ENCODE assay signal across 29 cellular contexts in genomic region chr20:54665812-54666211, GRCh38.
DNase-seq lines count a peak whose midpoint lies in the region; ATAC-seq and TF ChIP-seq lines count a peak whose summit lies in the region.
"Had no signal": no experiment of that assay in that cellular context is flagged by ENCODE, and none has a peak within 500 bp of the region (broad histone marks: within the 10 kb centered on the region; RNA-seq: fewer than 3 reads in every experiment).

No MANE protein-coding gene starts in this region.

- H3K36me3 Mint-ChIP-seq in stimulated activated naive B cell treated with anti-CD40 and anti-IgM and Interleukin-4, amounts not matched to agents 10 μg/mL and 1 μg/mL and 100 μg/mL, for 72 hours, result no peaks in the 10 kb centered on the region
- H3K36me3 Mint-ChIP-seq: naive thymus-derived CD8-positive, alpha-beta T cell had no signal

- in situ Hi-C loops in gastrocnemius medialis (cut with MboI; ENCODE audit: low sequenced_read_pairs in 4 of 4), result loop anchor here in 1 of 4 donors (25.0 kb wide), 1 partner anchor 554 kb away; no protein-coding TSS in a partner anchor

- H3K9me3 Mint-ChIP-seq in stimulated activated naive B cell treated with anti-CD40 and anti-IgM and Interleukin-4, amounts not matched to agents 10 μg/mL and 1 μg/mL and 100 μg/mL, for 72 hours, result peaks cover 0 to 3% of the 10 kb centered on the region in 2 donors
- H3K9me3 Mint-ChIP-seq: activated naive CD8-positive, alpha-beta T cell treated with anti-CD3 and anti-CD28 coated beads for 36 hours; naive thymus-derived CD8-positive, alpha-beta T cell; T-helper 2 cell treated with Interferon-gamma antibody and Interleukin-4, amounts not matched to agents 5 μg/mL and 100 μg/mL, for 36 hours had no signal

- intact Hi-C loops in ovary (cut with DNase I), result no loop called here
- intact Hi-C loops in gastrocnemius medialis (cut with DNase I; ENCODE audit: low total_unique reads), result no loop called here

- ATAC-seq in GM18519 (IDR thresholded peaks at IDR 0.05; ENCODE audit: low FRiP score, unreplicated experiment), result peak; percentile 53
- ATAC-seq in HG02642 (IDR thresholded peaks at IDR 0.05; ENCODE audit: poor library complexity, unreplicated experiment), result peak; percentile 55
- ATAC-seq in HG03520 (IDR thresholded peaks at IDR 0.05; ENCODE audit: unreplicated experiment), result peak; percentile 49
- peak; percentile 78 to 79 for ATAC-seq in stimulated activated naive B cell treated with anti-CD40 and anti-IgM and Interleukin-4, amounts not matched to agents 10 μg/mL and 1 μg/mL and 100 μg/mL, for 72 hours (replicated peaks)
- no peak for ATAC-seq in gastrocnemius medialis
- ATAC-seq in GM21360 (IDR thresholded peaks at IDR 0.05; ENCODE audit: unreplicated experiment), result no peak
- ATAC-seq: activated CD4-positive, alpha-beta T cell treated with anti-CD3 and anti-CD28 coated beads for 36 hours; naive thymus-derived CD8-positive, alpha-beta T cell had no signal

- no peak for TF ChIP-seq EP300 in ovary (IDR thresholded peaks at IDR 0.05)

- no peak for TF ChIP-seq POLR2A in ovary (IDR thresholded peaks at IDR 0.05)
- TF ChIP-seq POLR2A in gastrocnemius medialis (IDR thresholded peaks at IDR 0.05), result no peak

- H3K27me3 Mint-ChIP-seq in stimulated activated naive B cell treated with anti-CD40 and anti-IgM and Interleukin-4, amounts not matched to agents 10 μg/mL and 1 μg/mL and 100 μg/mL, for 72 hours, result peaks cover 18 to 29% of the 10 kb centered on the region in 2 donors

- 87 to 100% (median 95%) methylated on average over 1 of the region's 1 CpG for WGBS in ovary, 3 donors

- no peak for TF ChIP-seq CTCF in ovary (IDR thresholded peaks at IDR 0.05)
- TF ChIP-seq CTCF in gastrocnemius medialis (IDR thresholded peaks at IDR 0.05 in 4 of 5, conservative IDR thresholded peaks at IDR 0.05 in 1 of 5), result no peak

- DNase-seq in stimulated activated naive B cell treated with anti-CD40 and anti-IgM and Interleukin-4, amounts not matched to agents 10 μg/mL and 1 μg/mL and 100 μg/mL, for 72 hours, result no peak
- DNase-seq in ovary (no peak), gastrocnemius medialis (no peak)
- DNase-seq: activated CD4-positive, alpha-beta T cell treated with anti-CD3 and anti-CD28 coated beads for 36 hours; activated CD8-positive, alpha-beta memory T cell treated with anti-CD3 and anti-CD28 coated beads for 24 hours; activated effector memory CD4-positive, alpha-beta T cell treated with anti-CD3 and anti-CD28 coated beads, Interleukin-2, amount 50 U/mL, for 16 hours; activated naive CD8-positive, alpha-beta T cell treated with anti-CD3 and anti-CD28 coated beads for 36 hours; colonic mucosa; DMS53; effector CD8-positive, alpha-beta T cell; GM23248; kidney; naive thymus-derived CD8-positive, alpha-beta T cell; NCI-H1694 treated with DMSO at 0.1 percent for 48 hours; NCI-H2171; NCI-H510A; occipital lobe; PC-9; Right ventricle myocardium superior; stimulated activated CD8-positive, alpha-beta memory T cell treated with anti-CD3 and anti-CD28 coated beads, Interleukin-4, amount 100 ng/mL, for 48 hours had no signal

- H3K4me1 ChIP-seq in ovary (ENCODE audit: insufficient read depth) (peaks cover 2% of the 10 kb centered on the region), gastrocnemius medialis (no peaks in the 10 kb centered on the region)
- H3K4me1 ChIP-seq: ascending aorta, BLaER1, colonic mucosa had no signal

- H3K27ac ChIP-seq in ovary (no peak overlapping the region), gastrocnemius medialis (no peak overlapping the region)
- H3K27ac ChIP-seq: ascending aorta, BLaER1, cardiac muscle cell, colonic mucosa, GM23248, PC-9, tibial nerve had no signal

- H3K4me3 ChIP-seq in ovary (no peak overlapping the region), gastrocnemius medialis (no peak overlapping the region)
- H3K4me3 ChIP-seq: ascending aorta, BLaER1, cardiac muscle cell, colonic mucosa, GM23248, PC-9, tibial nerve had no signal

- H3K36me3 ChIP-seq in ovary, result no peaks in the 10 kb centered on the region
- no peaks in the 10 kb centered on the region for H3K36me3 ChIP-seq in gastrocnemius medialis
- H3K36me3 ChIP-seq: ascending aorta, BLaER1, cardiac muscle cell, colonic mucosa, tibial nerve had no signal

- peak overlapping the region; percentile 72 for H3K27ac Mint-ChIP-seq in stimulated activated naive B cell treated with anti-CD40 and anti-IgM and Interleukin-4, amounts not matched to agents 10 μg/mL and 1 μg/mL and 100 μg/mL, for 72 hours
- H3K27ac Mint-ChIP-seq: activated CD4-positive, alpha-beta T cell treated with anti-CD3 and anti-CD28 coated beads for 36 hours; activated naive CD8-positive, alpha-beta T cell treated with anti-CD3 and anti-CD28 coated beads for 36 hours; naive thymus-derived CD8-positive, alpha-beta T cell; T-helper 2 cell treated with Interferon-gamma antibody and Interleukin-4, amounts not matched to agents 5 μg/mL and 100 μg/mL, for 36 hours had no signal

- H3K27me3 ChIP-seq in ovary, result no peaks in the 10 kb centered on the region
- H3K27me3 ChIP-seq in gastrocnemius medialis, result no peaks in the 10 kb centered on the region
- H3K27me3 ChIP-seq: ascending aorta, BLaER1, cardiac muscle cell, colonic mucosa, tibial nerve had no signal

- peak overlapping the region; percentile 10 to 56 for H3K4me3 Mint-ChIP-seq in stimulated activated naive B cell treated with anti-CD40 and anti-IgM and Interleukin-4, amounts not matched to agents 10 μg/mL and 1 μg/mL and 100 μg/mL, for 72 hours
- H3K4me3 Mint-ChIP-seq: activated CD4-positive, alpha-beta T cell treated with anti-CD3 and anti-CD28 coated beads for 36 hours; activated naive CD8-positive, alpha-beta T cell treated with anti-CD3 and anti-CD28 coated beads for 36 hours; naive thymus-derived CD8-positive, alpha-beta T cell; T-helper 2 cell treated with Interferon-gamma antibody and Interleukin-4, amounts not matched to agents 5 μg/mL and 100 μg/mL, for 36 hours had no signal

- peaks cover 12 to 16% of the 10 kb centered on the region in 2 donors for H3K4me1 Mint-ChIP-seq in stimulated activated naive B cell treated with anti-CD40 and anti-IgM and Interleukin-4, amounts not matched to agents 10 μg/mL and 1 μg/mL and 100 μg/mL, for 72 hours
- H3K4me1 Mint-ChIP-seq: activated CD4-positive, alpha-beta T cell treated with anti-CD3 and anti-CD28 coated beads for 36 hours had no signal

- H3K9me3 ChIP-seq in ovary, result no peaks in the 10 kb centered on the region
- H3K9me3 ChIP-seq in gastrocnemius medialis, result no peaks in the 10 kb centered on the region
- H3K9me3 ChIP-seq: ascending aorta, BLaER1, colonic mucosa, tibial nerve had no signal

Comparison
In these comparisons a context has a peak if more than half of its experiments do, and no peak if none do; other contexts are left out.
1. ATAC-seq: peak in GM18519 (single experiment), HG02642 (single experiment), HG03520 (single experiment) and stimulated activated naive B cell treated with anti-CD40 and anti-IgM and Interleukin-4, amounts not matched to agents 10 μg/mL and 1 μg/mL and 100 μg/mL, for 72 hours (2 of 2); none in gastrocnemius medialis (0 of 2) and GM21360 (single experiment).